Comparison of ENCODE assay signal across 1 cellular context in the genomic region with DNA sequence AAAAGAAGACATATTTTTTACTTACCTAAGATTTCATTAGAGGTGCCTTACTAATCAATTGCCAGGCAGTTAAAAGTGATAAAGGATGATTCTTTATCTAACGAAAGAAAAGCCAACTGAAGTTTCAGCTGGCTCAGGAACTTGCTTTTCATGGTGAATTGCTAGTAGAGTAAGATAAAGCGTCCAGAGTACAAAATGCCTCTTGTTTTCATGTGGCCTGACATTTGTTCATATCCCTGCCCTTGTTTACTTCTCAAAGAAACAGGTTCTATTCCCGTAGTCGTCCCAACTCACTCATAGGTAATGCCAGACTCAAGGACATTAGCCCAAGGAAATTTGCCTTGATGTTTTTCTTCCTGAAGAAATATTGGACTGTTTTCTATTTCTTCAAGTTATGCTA.
TF ChIP-seq lines count a peak whose summit lies in the region.

No MANE protein-coding gene starts in this region.

TF ChIP-seq in HCT116, 20 proteins besides CTCF, POLR2A, EP300 and RAD21:
- no peak for TF ChIP-seq YY1 (IDR thresholded peaks at IDR 0.05; ENCODE audit: extremely low read depth, insufficient replicate concordance, low read depth, low read length)
- TF ChIP-seq POLR2AphosphoS5 (IDR thresholded peaks at IDR 0.05; ENCODE audit: low read depth, low read length), result no peak
- TF ChIP-seq ZFX (IDR thresholded peaks at IDR 0.05), result no peak
- no peak for TF ChIP-seq EZH2phosphoT487 (IDR thresholded peaks at IDR 0.05; ENCODE audit: borderline replicate concordance)
- TF ChIP-seq, protein P1, sequence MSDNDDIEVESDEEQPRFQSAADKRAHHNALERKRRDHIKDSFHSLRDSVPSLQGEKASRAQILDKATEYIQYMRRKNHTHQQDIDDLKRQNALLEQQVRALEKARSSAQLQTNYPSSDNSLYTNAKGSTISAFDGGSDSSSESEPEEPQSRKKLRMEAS (IDR thresholded peaks at IDR 0.05), result no peak
